22 cellular contexts compared by ENCODE assay signal in the genomic region with DNA sequence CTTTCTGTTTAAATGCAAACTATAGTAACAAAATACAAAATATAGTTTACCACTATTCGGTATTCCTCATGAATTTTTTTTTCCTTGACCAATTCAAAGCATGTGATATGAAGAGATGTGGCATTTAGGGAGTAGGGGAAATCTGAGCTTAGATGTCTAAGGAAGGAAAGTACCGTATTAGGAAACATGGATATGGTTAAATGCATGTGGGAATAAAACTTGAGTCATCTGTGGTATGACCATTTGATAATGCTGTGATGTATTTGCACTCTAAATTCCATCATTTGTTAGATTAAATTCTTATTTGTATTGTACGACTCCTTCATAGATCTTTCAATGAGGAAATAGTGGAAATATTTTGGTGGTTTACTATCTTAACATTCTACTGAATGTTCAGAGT. TPM values are rescaled to one million over a fixed set of nuclear protein-coding genes. Genes with fewer than 3 reads are reported as not detected.
DNase-seq lines count a peak whose midpoint lies in the region; ATAC-seq, FAIRE-seq and TF ChIP-seq lines count a peak whose summit lies in the region.
"Had no signal": no experiment of that assay in that cellular context is flagged by ENCODE, and none has a peak within 500 bp of the region (broad histone marks: within the 10 kb centered on the region; RNA-seq: fewer than 3 reads in every experiment).

No MANE protein-coding gene starts in this region.

- peak overlapping the region; percentile 73 to 78 for H3K27ac ChIP-seq in A549
- H3K27ac ChIP-seq in liver (ENCODE audit: low read depth in 1 of 2, low read length in 2 of 2), result peak overlapping the region; percentile 78 to 79
- H3K27ac ChIP-seq: SJCRH30, VCaP had no signal

- 16% methylated on average over 3 of the region's 3 CpGs for WGBS in A549 (ENCODE audit: missing lambda C conversion rate)
- WGBS in liver, result 88% methylated on average over 3 of the region's 3 CpGs

- peak; percentile 35 to 75; a peak in 2 of 5 replicates for TF ChIP-seq EP300 in A549 (IDR thresholded peaks at IDR 0.05)

- POLR2A ChIA-PET in A549 (lab: Yijun Ruan, JAX), result interaction anchor here (0.6 kb wide), 1 partner anchor 20 kb away, joined by 3 read pairs; a partner anchor contains a TSS

- DNase-seq in A549 (ENCODE audit: low read depth in 1 of 2, low spot score in 1 of 2) (peak in 1 of 2 experiments; percentile 57), HFFc6 (no peak), bronchial epithelial cell (ENCODE audit: low read depth) (peak; percentile 57), posterior vena cava (ENCODE audit: low spot score) (no peak), T-helper 9 cell (no peak), endothelial cell (ENCODE audit: low spot score) (no peak)
- DNase-seq: activated CD4-positive, alpha-beta T cell treated with anti-CD3 and anti-CD28 coated beads, Interleukin-2, amount 50 U/mL, for 48 hours; CD4-positive, alpha-beta memory T cell; effector memory CD4-positive, alpha-beta T cell; heart left ventricle; left ventricle myocardium superior; NCI-H1048; NCI-H187 treated with DMSO at 0.1 percent for 48 hours; NCI-H345; PC-3; SJCRH30 had no signal

- H3K4me3 Mint-ChIP-seq in HFFc6, result no peak overlapping the region; the same call in 1 of the 2 replicates
- no peak overlapping the region for H3K4me3 Mint-ChIP-seq in endothelial cell (ENCODE audit: unreplicated experiment)
- H3K4me3 Mint-ChIP-seq: CD4-positive, alpha-beta memory T cell; neural crest cell had no signal

- TF ChIP-seq CTCF in A549 (IDR thresholded peaks at IDR 0.05) (no peak), HFFc6 (IDR thresholded peaks at IDR 0.05) (no peak), bronchial epithelial cell (IDR thresholded peaks at IDR 0.05; ENCODE audit: insufficient read depth, low read length, severe bottlenecking) (no peak), liver (IDR thresholded peaks at IDR 0.05; ENCODE audit: low read depth, low read length, missing input control) (no peak), endothelial cell (IDR thresholded peaks at IDR 0.05; ENCODE audit: unreplicated experiment) (no peak)

- ATAC-seq in A549, result peak; percentile 57 to 75; a peak in 4 of 6 replicates
- ATAC-seq in SK-N-SH treated with all-trans-retinoic acid at 6 μM for 48 hours, result no peak

- peaks cover 5% of the 10 kb centered on the region for H3K36me3 ChIP-seq in bronchial epithelial cell (ENCODE audit: control insufficient read depth, insufficient read depth, low read length)
- peaks cover 0 to 8% (median 0%) of the 10 kb centered on the region in 4 donors for H3K36me3 ChIP-seq in liver (ENCODE audit: control insufficient read depth in 4 of 4, insufficient read depth in 3 of 4, low read depth in 1 of 4, low read length in 3 of 4)
- H3K36me3 ChIP-seq: SJCRH30 had no signal

- H3K9ac ChIP-seq in liver (ENCODE audit: low read depth in 1 of 2, low read length in 2 of 2), result no peak overlapping the region

- H3K36me3 Mint-ChIP-seq in HFFc6 (ENCODE audit: low read depth) (peaks cover 33% of the 10 kb centered on the region), endothelial cell (ENCODE audit: low read depth, unreplicated experiment) (peaks cover 12% of the 10 kb centered on the region)

- TF ChIP-seq RAD21 in A549 (conservative IDR thresholded peaks at IDR 0.05 in 1 of 2, IDR thresholded peaks at IDR 0.05 in 1 of 2) (0 out of 5 replicates have a peak, but pooled peaks of 1 of the 2 experiments have one; percentile 5), liver (IDR thresholded peaks at IDR 0.05) (no peak)

- H3K4me3 ChIP-seq in A549 (no peak overlapping the region), bronchial epithelial cell (ENCODE audit: low read depth, low read length) (no peak overlapping the region), liver (ENCODE audit: low read depth in 1 of 3, low read length in 3 of 3) (no peak overlapping the region)
- H3K4me3 ChIP-seq: esophagus muscularis mucosa, heart left ventricle, SJCRH30 had no signal

- H3K4me1 ChIP-seq in A549, result peaks cover 84% of the 10 kb centered on the region
- H3K4me1 ChIP-seq in liver (ENCODE audit: control insufficient read depth in 4 of 4, insufficient read depth in 4 of 4, low read length in 3 of 4), result peaks cover 4 to 74% (median 51%) of the 10 kb centered on the region in 4 donors
- H3K4me1 ChIP-seq: SJCRH30 had no signal

- H3K4me1 Mint-ChIP-seq in HFFc6 (ENCODE audit: low read depth) (peaks cover 69% of the 10 kb centered on the region), endothelial cell (ENCODE audit: unreplicated experiment) (peaks cover 42% of the 10 kb centered on the region)
- H3K4me1 Mint-ChIP-seq: neural crest cell had no signal

- no peak for TF ChIP-seq POLR2A in A549 (IDR thresholded peaks at IDR 0.05; ENCODE audit: low read length)

- H3K27me3 Mint-ChIP-seq in HFFc6 (ENCODE audit: insufficient read depth) (no peaks in the 10 kb centered on the region), endothelial cell (ENCODE audit: unreplicated experiment) (no peaks in the 10 kb centered on the region)
- H3K27me3 Mint-ChIP-seq: CD4-positive, alpha-beta memory T cell had no signal

- no peaks in the 10 kb centered on the region for H3K27me3 ChIP-seq in bronchial epithelial cell (ENCODE audit: control insufficient read depth, insufficient read depth, low read length)
- no peaks in the 10 kb centered on the region for H3K27me3 ChIP-seq in liver (ENCODE audit: control insufficient read depth in 4 of 4, insufficient read depth in 4 of 4, low read length in 3 of 4)
- H3K27me3 ChIP-seq: esophagus muscularis mucosa, heart left ventricle, SJCRH30 had no signal

- intact Hi-C loops in posterior vena cava (cut with DNase I), result no loop called here

- H3K9me3 ChIP-seq in A549, result no peaks in the 10 kb centered on the region
- no peaks in the 10 kb centered on the region for H3K9me3 ChIP-seq in liver (ENCODE audit: control insufficient read depth in 4 of 4, low read length in 3 of 4)
- H3K9me3 ChIP-seq: esophagus muscularis mucosa, heart left ventricle, SJCRH30 had no signal

- peak overlapping the region; percentile 82 for H3K4me2 ChIP-seq in A549

- H3K9me3 Mint-ChIP-seq in HFFc6, result no peaks in the 10 kb centered on the region
- no peaks in the 10 kb centered on the region for H3K9me3 Mint-ChIP-seq in endothelial cell (ENCODE audit: unreplicated experiment)
- H3K9me3 Mint-ChIP-seq: CD4-positive, alpha-beta memory T cell; neural crest cell had no signal

- H3K27ac Mint-ChIP-seq in HFFc6 (peak overlapping the region; percentile 17), endothelial cell (ENCODE audit: unreplicated experiment) (no peak overlapping the region)

- FAIRE-seq in A549 (lab: Jason Lieb, UNC) (peak; percentile 83), bronchial epithelial cell (lab: Jason Lieb, UNC) (no peak)
- FAIRE-seq: H1 had no signal

- CTCF ChIA-PET in A549 (lab: Yijun Ruan, JAX), result interaction anchor here (0.9 kb wide), 1 partner anchor 12 kb away, joined by 3 read pairs; no protein-coding TSS in a partner anchor

TF ChIP-seq in A549, 52 proteins besides CTCF, POLR2A, EP300 and RAD21:
- no peak for TF ChIP-seq MYC (IDR thresholded peaks at IDR 0.05; ENCODE audit: borderline replicate concordance, low read length)
- peak; percentile 18 to 48; a peak in 2 of 4 replicates for TF ChIP-seq CEBPB (IDR thresholded peaks at IDR 0.05)
- no peak for TF ChIP-seq FOSL2 (IDR thresholded peaks at IDR 0.05)
- peak; percentile 71 for TF ChIP-seq FOSL2 (CRISPR knock-in tag; IDR thresholded peaks at IDR 0.05)
- TF ChIP-seq JUNB (IDR thresholded peaks at IDR 0.05), result peak; percentile 60
- TF ChIP-seq GATA3 (IDR thresholded peaks at IDR 0.05; ENCODE audit: borderline replicate concordance), result peak; percentile 70

TF ChIP-seq in SK-N-SH treated with all-trans-retinoic acid at 6 μM for 48 hours, 23 proteins besides CTCF, POLR2A, EP300 and RAD21 (continues in another document):
- TF ChIP-seq, protein P1, sequence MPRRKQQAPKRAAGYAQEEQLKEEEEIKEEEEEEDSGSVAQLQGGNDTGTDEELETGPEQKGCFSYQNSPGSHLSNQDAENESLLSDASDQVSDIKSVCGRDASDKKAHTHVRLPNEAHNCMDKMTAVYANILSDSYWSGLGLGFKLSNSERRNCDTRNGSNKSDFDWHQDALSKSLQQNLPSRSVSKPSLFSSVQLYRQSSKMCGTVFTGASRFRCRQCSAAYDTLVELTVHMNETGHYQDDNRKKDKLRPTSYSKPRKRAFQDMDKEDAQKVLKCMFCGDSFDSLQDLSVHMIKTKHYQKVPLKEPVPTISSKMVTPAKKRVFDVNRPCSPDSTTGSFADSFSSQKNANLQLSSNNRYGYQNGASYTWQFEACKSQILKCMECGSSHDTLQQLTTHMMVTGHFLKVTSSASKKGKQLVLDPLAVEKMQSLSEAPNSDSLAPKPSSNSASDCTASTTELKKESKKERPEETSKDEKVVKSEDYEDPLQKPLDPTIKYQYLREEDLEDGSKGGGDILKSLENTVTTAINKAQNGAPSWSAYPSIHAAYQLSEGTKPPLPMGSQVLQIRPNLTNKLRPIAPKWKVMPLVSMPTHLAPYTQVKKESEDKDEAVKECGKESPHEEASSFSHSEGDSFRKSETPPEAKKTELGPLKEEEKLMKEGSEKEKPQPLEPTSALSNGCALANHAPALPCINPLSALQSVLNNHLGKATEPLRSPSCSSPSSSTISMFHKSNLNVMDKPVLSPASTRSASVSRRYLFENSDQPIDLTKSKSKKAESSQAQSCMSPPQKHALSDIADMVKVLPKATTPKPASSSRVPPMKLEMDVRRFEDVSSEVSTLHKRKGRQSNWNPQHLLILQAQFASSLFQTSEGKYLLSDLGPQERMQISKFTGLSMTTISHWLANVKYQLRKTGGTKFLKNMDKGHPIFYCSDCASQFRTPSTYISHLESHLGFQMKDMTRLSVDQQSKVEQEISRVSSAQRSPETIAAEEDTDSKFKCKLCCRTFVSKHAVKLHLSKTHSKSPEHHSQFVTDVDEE (CRISPR knock-in tag; IDR thresholded peaks at IDR 0.05), result no peak
- TF ChIP-seq OSR1 (CRISPR knock-in tag; IDR thresholded peaks at IDR 0.05) (no peak), TCF4 (CRISPR knock-in tag; IDR thresholded peaks at IDR 0.05; ENCODE audit: borderline replicate concordance) (no peak), TOX (CRISPR knock-in tag; IDR thresholded peaks at IDR 0.05; ENCODE audit: borderline replicate concordance) (no peak), PPARA (CRISPR knock-in tag; IDR thresholded peaks at IDR 0.05; ENCODE audit: borderline replicate concordance) (no peak), RARB (CRISPR knock-in tag; IDR thresholded peaks at IDR 0.05) (no peak), SNAI2 (CRISPR knock-in tag; IDR thresholded peaks at IDR 0.05) (no peak), GLIS3 (CRISPR knock-in tag; IDR thresholded peaks at IDR 0.05) (no peak)

RNA-seq across cellular contexts. Expression of a gene that starts 19.7 kb away (rescaled TPM):
- polyA plus RNA-seq in A549 (2011; rRNA removed) (14.3 and 50.1 TPM in 2 replicates), A549 (2017; fragmentation: RNase III; extraction: RNeasy Plus Mini Kit Qiagen cat#74134 plus additional on column Dnase treatment) (7.8 to 11.4 TPM (median 9.1 TPM) in 3 replicates), liver (10 to 100 TPM in 1 of 2 donors, 1 to 10 TPM in 1; 9.9 to 10.4 TPM)
- 1.9 and 2.4 TPM in 2 replicates for polyA plus RNA-seq in A549 (2012; cell fraction: cytosol; rRNA removed)
- polyA plus RNA-seq in A549 (2012; cell fraction: nucleus; rRNA removed), result 4.5 and 7.6 TPM in 2 replicates
- 14.6 and 15.9 TPM in 2 replicates for polyA minus RNA-seq in A549 (2011; rRNA and poly(A)+ RNA removed)
- 10 to 100 TPM; 35.8 to 57.2 (median 47.4) TPM for total RNA-seq in HFFc6 (2021; fragmentation: NEBNext Ultra II Directional; extraction: Animal tissue kit (Norgen Biotek cat#: 25700))
- total RNA-seq in bronchial epithelial cell (85.6 and 114 TPM in 2 replicates), liver (10 to 100 TPM; 29.7 to 61.2 TPM), posterior vena cava (10 to 100 TPM; 63.3 to 73.9 TPM), endothelial cell (ENCODE audit: unreplicated experiment) (73.9 TPM)
- total RNA-seq: SJCRH30 had no signal
